ENCODE assay signal across 12 cellular contexts in the genomic region with DNA sequence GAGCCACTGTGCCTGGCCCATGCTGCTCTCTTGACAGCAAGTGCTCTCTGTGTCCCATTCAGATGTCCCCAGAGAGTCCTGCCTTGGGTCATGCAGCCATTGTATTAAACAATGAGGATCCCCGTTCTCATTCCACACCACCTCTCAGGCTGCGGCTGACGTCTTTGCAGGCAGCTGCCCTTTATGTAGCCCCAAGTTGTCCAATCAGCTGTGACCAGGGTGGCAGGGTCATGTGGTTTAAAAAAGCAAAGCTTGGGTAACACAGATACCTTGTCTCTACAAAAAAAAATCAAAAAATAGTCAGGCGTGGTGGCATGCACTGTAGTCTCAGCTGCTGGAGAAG. TPM values are rescaled to one million over a fixed set of nuclear protein-coding genes. Genes with fewer than 3 reads are reported as not detected.
A peak's percentile ranks its signal among the peaks of the same experiment; 100 is the strongest.
DNase-seq lines count a peak whose midpoint lies in the region; ATAC-seq and TF ChIP-seq lines count a peak whose summit lies in the region.
"Had no signal": no experiment of that assay in that cellular context is flagged by ENCODE, and none has a peak within 500 bp of the region (broad histone marks: within the 10 kb centered on the region; RNA-seq: fewer than 3 reads in every experiment).

No MANE protein-coding gene starts in this region.

- H3K9me3 ChIP-seq in SU-DHL-6 (ENCODE audit: insufficient read depth, low read length) = no peaks in the 10 kb centered on the region
- no peaks in the 10 kb centered on the region for H3K9me3 ChIP-seq in GM23248 (ENCODE audit: low read depth)

- no peaks in the 10 kb centered on the region for H4K20me1 ChIP-seq in SU-DHL-6 (ENCODE audit: low read depth, low read length)
- H4K20me1 ChIP-seq in GM23248 (ENCODE audit: insufficient read depth) = no peaks in the 10 kb centered on the region

- H2AFZ ChIP-seq in SU-DHL-6 (ENCODE audit: low read depth, low read length, severe bottlenecking) = no peak overlapping the region
- no peak overlapping the region for H2AFZ ChIP-seq in GM23248
- H2AFZ ChIP-seq: hepatocyte had no signal

- ATAC-seq in GM19438 (IDR thresholded peaks at IDR 0.05; ENCODE audit: low read depth, unreplicated experiment) (peak; percentile 5), HG02973 (IDR thresholded peaks at IDR 0.05; ENCODE audit: unreplicated experiment) (peak; percentile 13)

- TF ChIP-seq CTCF in GM12875 (IDR thresholded peaks at IDR 0.05; ENCODE audit: borderline replicate concordance, insufficient read depth, low read depth, low read length) (no peak), SU-DHL-6 (IDR thresholded peaks at IDR 0.05; ENCODE audit: insufficient read depth, low read length, poor library complexity, severe bottlenecking) (no peak)

- H3K9me2 ChIP-seq in SU-DHL-6 (replicated peaks; ENCODE audit: insufficient read depth, low read length) = no peaks in the 10 kb centered on the region
- H3K9me2 ChIP-seq in GM23248 (ENCODE audit: insufficient read depth) = no peaks in the 10 kb centered on the region

- H3K36me3 ChIP-seq in SU-DHL-6 (ENCODE audit: low read length) = no peaks in the 10 kb centered on the region
- H3K36me3 ChIP-seq in GM23248 (ENCODE audit: low read depth) = no peaks in the 10 kb centered on the region

- DNase-seq in GM03348 (ENCODE audit: low spot score) = no peak
- no peak for DNase-seq in T-helper 1 cell
- DNase-seq in NK-92 (lab: John Stamatoyannopoulos, UW; ENCODE audit: unreplicated experiment) = no peak
- DNase-seq in GM23248 = no peak
- DNase-seq: C1 segment of cervical spinal cord, NCI-H2081 treated with DMSO at 0.1 percent for 48 hours had no signal

- 18 to 39% methylated on average over 3 to 4 of the region's 4 CpGs for WGBS in GM23248 (ENCODE audit: low coverage in 1 of 2, low lambda C conversion rate in 2 of 2, missing lambda C conversion rate in 2 of 2), 2 experiments

- peak overlapping the region; percentile 18 for H3K4me3 ChIP-seq in GM12875 (ENCODE audit: low read depth, low read length)
- peak overlapping the region; percentile 6 for H3K4me3 ChIP-seq in SU-DHL-6 (ENCODE audit: insufficient read depth, low read length, poor library complexity, severe bottlenecking)
- no peak overlapping the region for H3K4me3 ChIP-seq in GM23248
- H3K4me3 ChIP-seq: hepatocyte, skin epidermis had no signal

- H3K4me1 ChIP-seq in GM23248 (ENCODE audit: insufficient read depth) = no peaks in the 10 kb centered on the region

- H3K4me2 ChIP-seq in SU-DHL-6 (ENCODE audit: low read depth, low read length, poor library complexity, severe bottlenecking) (peak overlapping the region; percentile 63), GM23248 (ENCODE audit: unreplicated experiment) (no peak overlapping the region)
- H3K4me2 ChIP-seq: hepatocyte had no signal

- in situ Hi-C loops in GM23248 (cut with MboI) = no loop called here

- H3K27ac ChIP-seq in SU-DHL-6 (ENCODE audit: low read depth, low read length) = peak overlapping the region; percentile 86
- H3K27ac ChIP-seq in GM23248 = no peak overlapping the region
- H3K27ac ChIP-seq: hepatocyte had no signal

- H3K79me2 ChIP-seq in SU-DHL-6 (ENCODE audit: insufficient read depth, low read length) = peaks cover 68% of the 10 kb centered on the region
- no peaks in the 10 kb centered on the region for H3K79me2 ChIP-seq in GM23248 (ENCODE audit: insufficient read depth)

- H3K27me3 ChIP-seq in SU-DHL-6 (ENCODE audit: low read length) (no peaks in the 10 kb centered on the region), GM23248 (replicated peaks; ENCODE audit: insufficient read depth) (no peaks in the 10 kb centered on the region)
- H3K27me3 ChIP-seq: hepatocyte had no signal

- peak overlapping the region; percentile 47 for H3K9ac ChIP-seq in SU-DHL-6 (ENCODE audit: low read length)
- no peak overlapping the region for H3K9ac ChIP-seq in GM23248

- H3F3A ChIP-seq in SU-DHL-6 (ENCODE audit: insufficient read depth) (peaks cover 69% of the 10 kb centered on the region), GM23248 (ENCODE audit: insufficient read depth) (no peaks in the 10 kb centered on the region)

RNA-seq across cellular contexts. Expression of a gene that starts 13.2 kb away (rescaled TPM):
- total RNA-seq in GM23248 (2014; rRNA removed; shearing (Covaris generic)) = not detected in 2 replicates
- 0.06 TPM in 1 of 2 replicates, not detected in the other for polyA plus RNA-seq in GM23248 (2016; fragmentation: Nextera tagmentation; extraction: Ambion mirVana)
